35 cellular contexts compared by ENCODE assay signal in genomic region chr7:133155121-133155520, GRCh38.
"Had no signal": no experiment of that assay in that cellular context is flagged by ENCODE, and none has a peak within 500 bp of the region (broad histone marks: within the 10 kb centered on the region; RNA-seq: fewer than 3 reads in every experiment).

No MANE protein-coding gene starts in this region.

- H3K9me3 Mint-ChIP-seq: activated CD4-positive, alpha-beta memory T cell treated with anti-CD3 and anti-CD28 coated beads, Interleukin-2, amount 10 ng/mL, durations not matched to agents 7 days and 5 days; activated CD4-positive, alpha-beta T cell treated with anti-CD3 and anti-CD28 coated beads, Interleukin-2, amount 10 ng/mL, durations not matched to agents 7 days and 5 days; activated T-helper 17 cell treated with anti-CD3 and anti-CD28 coated beads, Interleukin-2, amount 50 U/mL, for 72 hours; dendritic cell treated with granulocyte-macrophage colony-stimulating factor and Interleukin-4, amounts not matched to agents 40 ng/mL and 50 ng/mL, for 4 days; T-helper 2 cell treated with Interferon-gamma antibody and Interleukin-4, amounts not matched to agents 5 μg/mL and 100 μg/mL, for 36 hours had no signal

- H3K27me3 ChIP-seq: body of pancreas, cardiac muscle cell, dorsolateral prefrontal cortex, gastrocnemius medialis, hepatocyte had no signal

- H3K27me3 Mint-ChIP-seq: activated CD4-positive, alpha-beta memory T cell treated with anti-CD3 and anti-CD28 coated beads, Interleukin-2, amount 10 ng/mL, durations not matched to agents 7 days and 5 days; activated CD4-positive, alpha-beta T cell treated with anti-CD3 and anti-CD28 coated beads, Interleukin-2, amount 10 ng/mL, durations not matched to agents 7 days and 5 days; dendritic cell treated with granulocyte-macrophage colony-stimulating factor and Interleukin-4, amounts not matched to agents 40 ng/mL and 50 ng/mL, for 4 days; T-helper 17 cell had no signal

- H3K4me3 ChIP-seq: body of pancreas, cardiac muscle cell, coronary artery, dorsolateral prefrontal cortex, gastrocnemius medialis, heart right ventricle, hepatocyte had no signal

- H3K4me1 ChIP-seq: body of pancreas, foreskin keratinocyte, gastrocnemius medialis, heart right ventricle had no signal

- ATAC-seq: activated T-cell treated with anti-CD3 and anti-CD28 coated beads, Interleukin-2, amount 50 U/mL, for 4 hours; activated T-helper 17 cell treated with anti-CD3 and anti-CD28 coated beads, Interleukin-2, amount 50 U/mL, for 72 hours; body of pancreas; esophagus mucosa; foreskin keratinocyte; gastrocnemius medialis; heart right ventricle; T-helper 17 cell; WTC11 had no signal

- H3K9me3 ChIP-seq: body of pancreas, gastrocnemius medialis, heart right ventricle had no signal

- H3K27ac ChIP-seq: body of pancreas, cardiac muscle cell, coronary artery, dorsolateral prefrontal cortex, foreskin keratinocyte, gastrocnemius medialis, heart right ventricle, hepatocyte, VCaP had no signal

- H3K36me3 Mint-ChIP-seq: activated naive CD8-positive, alpha-beta T cell; WTC11 had no signal

- DNase-seq: activated CD4-positive, alpha-beta memory T cell treated with anti-CD3 and anti-CD28 coated beads, Interleukin-2, amount 10 ng/mL, durations not matched to agents 7 days and 5 days; activated CD4-positive, alpha-beta T cell treated with anti-CD3 and anti-CD28 coated beads for 1 hour; activated CD4-positive, alpha-beta T cell treated with anti-CD3 and anti-CD28 coated beads for 4 hours; activated CD4-positive, alpha-beta T cell treated with anti-CD3 and anti-CD28 coated beads, Interleukin-2, amount 10 ng/mL, durations not matched to agents 7 days and 5 days; activated CD4-positive, alpha-beta T cell treated with anti-CD3 and anti-CD28 coated beads, Interleukin-2, amount 50 U/mL, for 4 hours; activated CD8-positive, alpha-beta memory T cell treated with anti-CD3 and anti-CD28 coated beads for 24 hours; activated effector memory CD4-positive, alpha-beta T cell treated with Interleukin-2 at 50 U/mL for 16 hours; activated gamma-delta T cell treated with Interleukin-2 at 50 U/mL for 16 hours; activated naive CD4-positive, alpha-beta T cell treated with anti-CD3 and anti-CD28 coated beads, Interleukin-2, amount 50 U/mL, for 16 hours; activated naive CD4-positive, alpha-beta T cell treated with Interleukin-2 at 50 U/mL for 16 hours; activated T-cell treated with anti-CD3 and anti-CD28 coated beads, Interleukin-2, amount 50 U/mL, for 4 hours; amniotic stem cell; anterior cingulate cortex; body of pancreas; central memory CD4-positive, alpha-beta T cell; cerebellar nuclear complex; dorsolateral prefrontal cortex; effector memory CD4-positive, alpha-beta T cell; endodermal cell; foreskin keratinocyte; gastrocnemius medialis; heart right ventricle; T-helper 1 cell; T-helper 17 cell; T1000 had no signal

- H3K4me3 Mint-ChIP-seq: activated CD4-positive, alpha-beta memory T cell treated with anti-CD3 and anti-CD28 coated beads, Interleukin-2, amount 10 ng/mL, durations not matched to agents 7 days and 5 days; activated CD4-positive, alpha-beta T cell treated with anti-CD3 and anti-CD28 coated beads, Interleukin-2, amount 10 ng/mL, durations not matched to agents 7 days and 5 days; activated naive CD8-positive, alpha-beta T cell; activated T-cell treated with anti-CD3 and anti-CD28 coated beads, Interleukin-2, amount 50 U/mL, for 4 hours; activated T-helper 17 cell treated with anti-CD3 and anti-CD28 coated beads, Interleukin-2, amount 50 U/mL, for 72 hours; dendritic cell treated with granulocyte-macrophage colony-stimulating factor and Interleukin-4, amounts not matched to agents 40 ng/mL and 50 ng/mL, for 4 days; endodermal cell; T-helper 17 cell; T-helper 2 cell treated with Interferon-gamma antibody and Interleukin-4, amounts not matched to agents 5 μg/mL and 100 μg/mL, for 36 hours; WTC11 had no signal

- H3K36me3 ChIP-seq: cardiac muscle cell, gastrocnemius medialis, heart right ventricle had no signal

- H3K4me1 Mint-ChIP-seq: activated CD4-positive, alpha-beta memory T cell treated with anti-CD3 and anti-CD28 coated beads, Interleukin-2, amount 10 ng/mL, durations not matched to agents 7 days and 5 days; activated CD4-positive, alpha-beta T cell treated with anti-CD3 and anti-CD28 coated beads, Interleukin-2, amount 10 ng/mL, durations not matched to agents 7 days and 5 days; activated T-helper 17 cell treated with anti-CD3 and anti-CD28 coated beads, Interleukin-2, amount 50 U/mL, for 72 hours; endodermal cell; T-helper 17 cell had no signal

- H3K27ac Mint-ChIP-seq: activated CD4-positive, alpha-beta memory T cell treated with anti-CD3 and anti-CD28 coated beads, Interleukin-2, amount 10 ng/mL, durations not matched to agents 7 days and 5 days; activated CD4-positive, alpha-beta T cell treated with anti-CD3 and anti-CD28 coated beads, Interleukin-2, amount 10 ng/mL, durations not matched to agents 7 days and 5 days; activated naive CD8-positive, alpha-beta T cell; activated T-helper 17 cell treated with anti-CD3 and anti-CD28 coated beads, Interleukin-2, amount 50 U/mL, for 72 hours; dendritic cell treated with granulocyte-macrophage colony-stimulating factor and Interleukin-4, amounts not matched to agents 40 ng/mL and 50 ng/mL, for 4 days; endodermal cell; T-helper 17 cell; T-helper 2 cell treated with Interferon-gamma antibody and Interleukin-4, amounts not matched to agents 5 μg/mL and 100 μg/mL, for 36 hours; WTC11 had no signal
